9 cellular contexts compared by ENCODE assay signal in the genomic region with DNA sequence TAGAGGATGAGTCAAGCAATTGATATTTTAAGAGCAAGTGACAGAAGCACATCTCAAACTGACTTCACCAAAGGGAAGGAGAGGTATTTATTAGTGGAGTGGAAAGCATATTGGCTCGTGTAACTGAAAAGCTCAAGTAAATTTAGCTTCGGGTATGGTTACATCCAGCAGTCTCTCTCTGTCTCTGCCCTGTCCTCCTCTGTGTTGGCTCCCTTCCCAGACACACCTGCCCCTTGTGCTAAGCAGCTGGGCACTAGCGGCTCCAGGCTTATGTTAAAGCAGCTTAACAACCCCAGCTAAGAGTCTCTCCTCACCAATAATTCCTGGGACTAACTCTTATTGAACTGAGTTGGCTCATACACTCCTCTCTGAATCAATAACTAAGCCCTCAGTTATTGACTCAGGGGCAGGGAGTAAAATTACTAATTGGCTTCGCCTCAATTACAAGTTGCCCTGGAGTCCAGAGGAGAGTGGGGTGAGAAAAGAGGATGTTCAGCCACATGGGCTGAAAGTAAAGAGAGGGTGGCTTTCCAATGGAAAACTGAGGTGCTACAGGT. TPM values are rescaled to one million over a fixed set of nuclear protein-coding genes. Genes with fewer than 3 reads are reported as not detected.
DNase-seq lines count a peak whose midpoint lies in the region; ATAC-seq lines count a peak whose summit lies in the region.
"Had no signal": no experiment of that assay in that cellular context is flagged by ENCODE, and none has a peak within 500 bp of the region (broad histone marks: within the 10 kb centered on the region; RNA-seq: fewer than 3 reads in every experiment).

No MANE protein-coding gene starts in this region.

- H3K27me3 ChIP-seq in SJCRH30, result 0 out of 2 replicates have a peak, but pooled peaks cover 4% of the 10 kb centered on the region

- H3K9me3 ChIP-seq in SJCRH30 (replicated peaks), result no peaks in the 10 kb centered on the region

- DNase-seq in COLO668 (lab: John Stamatoyannopoulos, UW; ENCODE audit: unreplicated experiment) (peak; percentile 69), SJCRH30 (peak; percentile 33 to 57), dedifferentiated amniotic fluid mesenchymal stem cell (ENCODE audit: extremely low spot score) (no peak), SKM-1 treated with dmso at 0.1 percent for 144 hours (lab: John Stamatoyannopoulos, UW; ENCODE audit: unreplicated experiment) (no peak)
- DNase-seq in effector CD4-positive, alpha-beta T cell, result no peak
- DNase-seq in stimulated activated CD4-positive, alpha-beta T cell treated with anti-CD3 and anti-CD28 coated beads, Interleukin-4, amount 100 ng/mL, for 24 hours, result no peak
- DNase-seq: NCI-H526 treated with DMSO at 0.1 percent for 48 hours had no signal

- no peaks in the 10 kb centered on the region for H3K4me1 ChIP-seq in SJCRH30

- no peak overlapping the region for H3K4me3 ChIP-seq in SJCRH30

- H3K36me3 ChIP-seq in SJCRH30, result no peaks in the 10 kb centered on the region

- ATAC-seq in GM21390 (IDR thresholded peaks at IDR 0.05; ENCODE audit: unreplicated experiment) (peak; percentile 33), HG03565 (IDR thresholded peaks at IDR 0.05; ENCODE audit: unreplicated experiment) (peak; percentile 10)

- H3K27ac ChIP-seq in SJCRH30, result no peak overlapping the region

RNA-seq across cellular contexts. Expression of a gene that starts 12.7 kb away (rescaled TPM):
- 8.1 and 8.5 TPM in 2 replicates for total RNA-seq in SJCRH30 (2014; rRNA removed; shearing (Covaris generic))

Comparison
In these comparisons a context has a peak if more than half of its experiments do, and no peak if none do; other contexts are left out.
1. DNase-seq: peak in COLO668 (single experiment) and SJCRH30 (2 of 2); none in dedifferentiated amniotic fluid mesenchymal stem cell (single experiment), effector CD4-positive, alpha-beta T cell (single experiment), SKM-1 treated with dmso at 0.1 percent for 144 hours (single experiment) and stimulated activated CD4-positive, alpha-beta T cell treated with anti-CD3 and anti-CD28 coated beads, Interleukin-4, amount 100 ng/mL, for 24 hours (single experiment).